ENCODE assay signal across 16 cellular contexts in genomic region chr20:49169547-49169946, GRCh38. TPM values are rescaled to one million over a fixed set of nuclear protein-coding genes. Genes with fewer than 3 reads are reported as not detected.
DNase-seq lines count a peak whose midpoint lies in the region; ATAC-seq lines count a peak whose summit lies in the region.
"Had no signal": no experiment of that assay in that cellular context is flagged by ENCODE, and none has a peak within 500 bp of the region (broad histone marks: within the 10 kb centered on the region; RNA-seq: fewer than 3 reads in every experiment).

No MANE protein-coding gene starts in this region.

- intact Hi-C loops in activated CD4-positive, alpha-beta T cell treated with anti-CD3 and anti-CD28 coated beads for 36 hours (cut with DNase I, micrococcal nuclease) = loop anchor here (5.0 to 10.0 kb wide), 3 partner anchors 37 to 1665 kb away; partner anchors contain the start of genes NCOA3 (in 1 of the 2) and RNF114 (in 1 of the 2)
- intact Hi-C loops in activated T-helper 1 cell treated with anti-CD3 and anti-CD28 coated beads, Interleukin-12 subunit alpha, Interleukin-12 subunit beta, Interleukin-2, Interleukin-4 antibody, amounts not matched to agents 30 ng/mL and 10 ng/mL and 1 ng/mL, durations not matched to agents 14 hours and 24 hours and 36 hours (cut with micrococcal nuclease) = loop anchor here (5.0 kb wide), 3 partner anchors 37 to 122 kb away; partner anchors contain the start of genes CSE1L and ZNFX1

- CTCF ChIA-PET in activated CD4-positive, alpha-beta T cell treated with anti-CD3 and anti-CD28 coated beads for 36 hours (lab: Charles Lee) = no interaction called here

- no peak for DNase-seq in activated CD4-positive, alpha-beta T cell treated with anti-CD3 and anti-CD28 coated beads for 36 hours
- DNase-seq in activated CD4-positive, alpha-beta T cell treated with anti-CD3 and anti-CD28 coated beads for 48 hours = no peak
- DNase-seq in activated naive CD8-positive, alpha-beta T cell treated with anti-CD3 and anti-CD28 coated beads, Interleukin-2, amount 50 U/mL, for 24 hours = no peak
- no peak for DNase-seq in activated T-helper 1 cell treated with anti-CD3 and anti-CD28 coated beads, Interleukin-12 subunit alpha, Interleukin-12 subunit beta, Interleukin-2, Interleukin-4 antibody, amounts not matched to agents 30 ng/mL and 10 ng/mL and 1 ng/mL, durations not matched to agents 14 hours and 24 hours and 36 hours (ENCODE audit: low spot score)
- no peak for DNase-seq in stimulated activated effector memory CD8-positive, alpha-beta T cell treated with anti-CD3 and anti-CD28 coated beads, Interleukin-12 subunit alpha, Interleukin-12 subunit beta, amount 100 ng/mL, for 72 hours (ENCODE audit: low spot score in 2 of 2)
- DNase-seq in stimulated activated naive CD4-positive, alpha-beta T cell (lab: John Stamatoyannopoulos, UW) = no peak
- DNase-seq: BE2C, DMS 273 treated with DMSO at 0.1 percent for 48 hours, GF-D8, KG1, NCI-H1436, NCI-H2029, NCI-H748 treated with DMSO at 0.1 percent for 48 hours, OCI-M1 had no signal

- POLR2A ChIA-PET in activated CD4-positive, alpha-beta T cell treated with anti-CD3 and anti-CD28 coated beads for 36 hours (lab: Charles Lee) = no interaction called here

- no peaks in the 10 kb centered on the region for H3K27me3 Mint-ChIP-seq in activated CD4-positive, alpha-beta T cell treated with anti-CD3 and anti-CD28 coated beads for 36 hours
- H3K27me3 Mint-ChIP-seq in activated naive CD8-positive, alpha-beta T cell = no peaks in the 10 kb centered on the region
- H3K27me3 Mint-ChIP-seq in activated naive CD8-positive, alpha-beta T cell treated with anti-CD3 and anti-CD28 coated beads, Interleukin-2, amount 50 U/mL, for 24 hours = no peaks in the 10 kb centered on the region
- no peaks in the 10 kb centered on the region for H3K27me3 Mint-ChIP-seq in activated T-helper 1 cell treated with anti-CD3 and anti-CD28 coated beads, Interleukin-12 subunit alpha, Interleukin-12 subunit beta, Interleukin-2, Interleukin-4 antibody, amounts not matched to agents 30 ng/mL and 10 ng/mL and 1 ng/mL, durations not matched to agents 14 hours and 24 hours and 36 hours (ENCODE audit: insufficient read depth)

- H3K9me3 Mint-ChIP-seq in activated CD4-positive, alpha-beta T cell treated with anti-CD3 and anti-CD28 coated beads for 36 hours (ENCODE audit: low read depth) = no peaks in the 10 kb centered on the region
- no peaks in the 10 kb centered on the region for H3K9me3 Mint-ChIP-seq in activated naive CD8-positive, alpha-beta T cell (ENCODE audit: low read depth)
- no peaks in the 10 kb centered on the region for H3K9me3 Mint-ChIP-seq in activated naive CD8-positive, alpha-beta T cell treated with anti-CD3 and anti-CD28 coated beads, Interleukin-2, amount 50 U/mL, for 24 hours
- H3K9me3 Mint-ChIP-seq in activated T-helper 1 cell treated with anti-CD3 and anti-CD28 coated beads, Interleukin-12 subunit alpha, Interleukin-12 subunit beta, Interleukin-2, Interleukin-4 antibody, amounts not matched to agents 30 ng/mL and 10 ng/mL and 1 ng/mL, durations not matched to agents 14 hours and 24 hours and 36 hours = no peaks in the 10 kb centered on the region
- no peaks in the 10 kb centered on the region for H3K9me3 Mint-ChIP-seq in stimulated activated effector memory CD8-positive, alpha-beta T cell treated with anti-CD3 and anti-CD28 coated beads, Interleukin-12 subunit alpha, Interleukin-12 subunit beta, amount 100 ng/mL, for 72 hours

- peaks cover 66% of the 10 kb centered on the region for H3K4me1 Mint-ChIP-seq in activated CD4-positive, alpha-beta T cell treated with anti-CD3 and anti-CD28 coated beads for 36 hours
- peaks cover 72% of the 10 kb centered on the region for H3K4me1 Mint-ChIP-seq in activated naive CD8-positive, alpha-beta T cell (ENCODE audit: low read depth)
- peaks cover 63% of the 10 kb centered on the region for H3K4me1 Mint-ChIP-seq in activated naive CD8-positive, alpha-beta T cell treated with anti-CD3 and anti-CD28 coated beads, Interleukin-2, amount 50 U/mL, for 24 hours
- H3K4me1 Mint-ChIP-seq in activated T-helper 1 cell treated with anti-CD3 and anti-CD28 coated beads, Interleukin-12 subunit alpha, Interleukin-12 subunit beta, Interleukin-2, Interleukin-4 antibody, amounts not matched to agents 30 ng/mL and 10 ng/mL and 1 ng/mL, durations not matched to agents 14 hours and 24 hours and 36 hours (ENCODE audit: low read depth) = peaks cover 60% of the 10 kb centered on the region
- peaks cover 42% of the 10 kb centered on the region for H3K4me1 Mint-ChIP-seq in stimulated activated effector memory CD8-positive, alpha-beta T cell treated with anti-CD3 and anti-CD28 coated beads, Interleukin-12 subunit alpha, Interleukin-12 subunit beta, amount 100 ng/mL, for 72 hours

- no peak for ATAC-seq in activated CD4-positive, alpha-beta T cell treated with anti-CD3 and anti-CD28 coated beads for 36 hours
- no peak for ATAC-seq in activated naive CD8-positive, alpha-beta T cell treated with anti-CD3 and anti-CD28 coated beads, Interleukin-2, amount 50 U/mL, for 24 hours
- ATAC-seq in stimulated activated effector memory CD8-positive, alpha-beta T cell treated with anti-CD3 and anti-CD28 coated beads, Interleukin-12 subunit alpha, Interleukin-12 subunit beta, amount 100 ng/mL, for 72 hours = no peak
- no peak for ATAC-seq in HG02610 (IDR thresholded peaks at IDR 0.05; ENCODE audit: unreplicated experiment)

- H3K27ac Mint-ChIP-seq in activated CD4-positive, alpha-beta T cell treated with anti-CD3 and anti-CD28 coated beads for 36 hours = peak overlapping the region; percentile 59
- peak overlapping the region; percentile 89 for H3K27ac Mint-ChIP-seq in activated naive CD8-positive, alpha-beta T cell
- H3K27ac Mint-ChIP-seq in activated naive CD8-positive, alpha-beta T cell treated with anti-CD3 and anti-CD28 coated beads, Interleukin-2, amount 50 U/mL, for 24 hours = no peak overlapping the region
- peak overlapping the region; percentile 84 for H3K27ac Mint-ChIP-seq in activated T-helper 1 cell treated with anti-CD3 and anti-CD28 coated beads, Interleukin-12 subunit alpha, Interleukin-12 subunit beta, Interleukin-2, Interleukin-4 antibody, amounts not matched to agents 30 ng/mL and 10 ng/mL and 1 ng/mL, durations not matched to agents 14 hours and 24 hours and 36 hours
- H3K27ac Mint-ChIP-seq in stimulated activated effector memory CD8-positive, alpha-beta T cell treated with anti-CD3 and anti-CD28 coated beads, Interleukin-12 subunit alpha, Interleukin-12 subunit beta, amount 100 ng/mL, for 72 hours = peak overlapping the region; percentile 40

- no peak overlapping the region for H3K4me3 Mint-ChIP-seq in activated CD4-positive, alpha-beta T cell treated with anti-CD3 and anti-CD28 coated beads for 36 hours
- H3K4me3 Mint-ChIP-seq in activated naive CD8-positive, alpha-beta T cell = no peak overlapping the region
- H3K4me3 Mint-ChIP-seq in activated naive CD8-positive, alpha-beta T cell treated with anti-CD3 and anti-CD28 coated beads, Interleukin-2, amount 50 U/mL, for 24 hours = no peak overlapping the region
- no peak overlapping the region for H3K4me3 Mint-ChIP-seq in activated T-helper 1 cell treated with anti-CD3 and anti-CD28 coated beads, Interleukin-12 subunit alpha, Interleukin-12 subunit beta, Interleukin-2, Interleukin-4 antibody, amounts not matched to agents 30 ng/mL and 10 ng/mL and 1 ng/mL, durations not matched to agents 14 hours and 24 hours and 36 hours
- H3K4me3 Mint-ChIP-seq in stimulated activated effector memory CD8-positive, alpha-beta T cell treated with anti-CD3 and anti-CD28 coated beads, Interleukin-12 subunit alpha, Interleukin-12 subunit beta, amount 100 ng/mL, for 72 hours = no peak overlapping the region

- H3K36me3 Mint-ChIP-seq in activated CD4-positive, alpha-beta T cell treated with anti-CD3 and anti-CD28 coated beads for 36 hours (ENCODE audit: low read depth) = peaks cover 43% of the 10 kb centered on the region
- peaks cover 5% of the 10 kb centered on the region for H3K36me3 Mint-ChIP-seq in activated naive CD8-positive, alpha-beta T cell
- H3K36me3 Mint-ChIP-seq in activated naive CD8-positive, alpha-beta T cell treated with anti-CD3 and anti-CD28 coated beads, Interleukin-2, amount 50 U/mL, for 24 hours (ENCODE audit: low read depth) = peaks cover 35% of the 10 kb centered on the region
- H3K36me3 Mint-ChIP-seq in activated T-helper 1 cell treated with anti-CD3 and anti-CD28 coated beads, Interleukin-12 subunit alpha, Interleukin-12 subunit beta, Interleukin-2, Interleukin-4 antibody, amounts not matched to agents 30 ng/mL and 10 ng/mL and 1 ng/mL, durations not matched to agents 14 hours and 24 hours and 36 hours (ENCODE audit: low read depth) = peaks cover 32% of the 10 kb centered on the region
- peaks cover 77% of the 10 kb centered on the region for H3K36me3 Mint-ChIP-seq in stimulated activated effector memory CD8-positive, alpha-beta T cell treated with anti-CD3 and anti-CD28 coated beads, Interleukin-12 subunit alpha, Interleukin-12 subunit beta, amount 100 ng/mL, for 72 hours

RNA-seq across cellular contexts. Expression of gene STAU1, which starts 18.6 kb away (rescaled TPM):
- 10 to 100 TPM; 72.6 to 83.7 TPM for total RNA-seq in activated CD4-positive, alpha-beta T cell treated with anti-CD3 and anti-CD28 coated beads for 36 hours
- total RNA-seq in activated T-helper 1 cell treated with anti-CD3 and anti-CD28 coated beads, Interleukin-12 subunit alpha, Interleukin-12 subunit beta, Interleukin-2, Interleukin-4 antibody, amounts not matched to agents 30 ng/mL and 10 ng/mL and 1 ng/mL, durations not matched to agents 14 hours and 24 hours and 36 hours = 70.7 and 71.1 TPM in 2 replicates

RNA-seq across cellular contexts. Expression of gene DDX27, which starts 49.7 kb away (rescaled TPM):
- total RNA-seq in activated CD4-positive, alpha-beta T cell treated with anti-CD3 and anti-CD28 coated beads for 36 hours = 10 to 100 TPM; 48.5 to 54.0 TPM
- total RNA-seq in activated T-helper 1 cell treated with anti-CD3 and anti-CD28 coated beads, Interleukin-12 subunit alpha, Interleukin-12 subunit beta, Interleukin-2, Interleukin-4 antibody, amounts not matched to agents 30 ng/mL and 10 ng/mL and 1 ng/mL, durations not matched to agents 14 hours and 24 hours and 36 hours = 53.1 and 57.4 TPM in 2 replicates
